8 cellular contexts compared by ENCODE assay signal in genomic region chr3:184133840-184134745, GRCh38. TPM values are rescaled to one million over a fixed set of nuclear protein-coding genes. Genes with fewer than 3 reads are reported as not detected.
DNase-seq lines count a peak whose midpoint lies in the region; ATAC-seq lines count a peak whose summit lies in the region.

No MANE protein-coding gene starts in this region.

- CTCF ChIA-PET in activated CD4-positive, alpha-beta T cell treated with anti-CD3 and anti-CD28 coated beads for 36 hours (lab: Charles Lee), result interaction anchor here (0.8 to 3.0 kb wide), 7 partner anchors 9 to 153 kb away, joined by 3 to 11 read pairs (median 4); partner anchors contain the start of genes ABCC5 and AP2M1

- H3K27me3 Mint-ChIP-seq in activated CD4-positive, alpha-beta T cell treated with anti-CD3 and anti-CD28 coated beads for 36 hours, result no peaks in the 10 kb centered on the region

- peaks cover 29% of the 10 kb centered on the region for H3K4me1 Mint-ChIP-seq in activated CD4-positive, alpha-beta T cell treated with anti-CD3 and anti-CD28 coated beads for 36 hours

- DNase-seq in DMS53 (lab: John Stamatoyannopoulos, UW) (peak; percentile 89), NCI-H345 (lab: John Stamatoyannopoulos, UW) (peak; percentile 84), dermis microvascular lymphatic vessel endothelial cell (ENCODE audit: low read depth in 2 of 2) (peak; percentile 55 to 86), left lobe of liver (ENCODE audit: low spot score) (peak; percentile 94), HPDE6-E6E7 (ENCODE audit: extremely low spot score) (no peak)
- peak; percentile 76 for DNase-seq in activated CD4-positive, alpha-beta T cell treated with anti-CD3 and anti-CD28 coated beads for 36 hours
- peak; percentile 63 for DNase-seq in stimulated activated CD4-positive, alpha-beta T cell treated with anti-CD3 and anti-CD28 coated beads, Interleukin-1b, Interleukin-23, amount 100 ng/mL, for 48 hours

- peak overlapping the region; percentile 97 for H3K4me3 Mint-ChIP-seq in activated CD4-positive, alpha-beta T cell treated with anti-CD3 and anti-CD28 coated beads for 36 hours

- peaks cover 14% of the 10 kb centered on the region for H3K36me3 Mint-ChIP-seq in activated CD4-positive, alpha-beta T cell treated with anti-CD3 and anti-CD28 coated beads for 36 hours (ENCODE audit: low read depth)

- no peaks in the 10 kb centered on the region for H3K9me3 Mint-ChIP-seq in activated CD4-positive, alpha-beta T cell treated with anti-CD3 and anti-CD28 coated beads for 36 hours (ENCODE audit: low read depth)

- peak overlapping the region; percentile 92 for H3K27ac Mint-ChIP-seq in activated CD4-positive, alpha-beta T cell treated with anti-CD3 and anti-CD28 coated beads for 36 hours

- intact Hi-C loops in activated CD4-positive, alpha-beta T cell treated with anti-CD3 and anti-CD28 coated beads for 36 hours (cut with DNase I, micrococcal nuclease), result loop anchor here (2.0 to 10.0 kb wide), 3 partner anchors 21 to 239 kb away; partner anchors contain the start of gene DVL3 (in 1 of the 2)

- POLR2A ChIA-PET in activated CD4-positive, alpha-beta T cell treated with anti-CD3 and anti-CD28 coated beads for 36 hours (lab: Charles Lee), result interaction anchor here (0.5 to 0.9 kb wide), 3 partner anchors 22 to 420 kb away, joined by 3 to 7 read pairs (median 5); no protein-coding TSS in a partner anchor

- peak; percentile 43 for ATAC-seq in HG02610 (IDR thresholded peaks at IDR 0.05; ENCODE audit: unreplicated experiment)
- ATAC-seq in activated CD4-positive, alpha-beta T cell treated with anti-CD3 and anti-CD28 coated beads for 36 hours, result peak; percentile 24
- peak; percentile 85 for ATAC-seq in left lobe of liver

RNA-seq across cellular contexts. Expression of gene EIF2B5, which starts 1.1 kb away (rescaled TPM):
- 10 to 100 TPM; 46.4 to 60.6 TPM for total RNA-seq in activated CD4-positive, alpha-beta T cell treated with anti-CD3 and anti-CD28 coated beads for 36 hours
- total RNA-seq in dermis microvascular lymphatic vessel endothelial cell, result 31.5 and 38.3 TPM in 2 replicates
- total RNA-seq in left lobe of liver, result 19.6 TPM

RNA-seq across cellular contexts. Expression of gene DVL3, which starts 21.1 kb away (rescaled TPM):
- total RNA-seq in activated CD4-positive, alpha-beta T cell treated with anti-CD3 and anti-CD28 coated beads for 36 hours, result 10 to 100 TPM; 24.9 to 29.6 TPM
- total RNA-seq in dermis microvascular lymphatic vessel endothelial cell, result 13.9 and 28.1 TPM in 2 replicates
- 26.9 TPM for total RNA-seq in left lobe of liver

RNA-seq across cellular contexts. Expression of gene HTR3E, which starts 37.2 kb away (rescaled TPM):
- total RNA-seq in activated CD4-positive, alpha-beta T cell treated with anti-CD3 and anti-CD28 coated beads for 36 hours, result not detected
- total RNA-seq in dermis microvascular lymphatic vessel endothelial cell (not detected in 2 replicates), left lobe of liver (not detected)

RNA-seq across cellular contexts. Expression of gene AP2M1, which starts 40.6 kb away (rescaled TPM):
- 100 to 1,000 TPM; 192 to 204 TPM for total RNA-seq in activated CD4-positive, alpha-beta T cell treated with anti-CD3 and anti-CD28 coated beads for 36 hours
- total RNA-seq in dermis microvascular lymphatic vessel endothelial cell, result 379 and 607 TPM in 2 replicates
- total RNA-seq in left lobe of liver, result 119 TPM

RNA-seq across cellular contexts. Expression of gene ABCF3, which starts 51.9 kb away (rescaled TPM):
- total RNA-seq in activated CD4-positive, alpha-beta T cell treated with anti-CD3 and anti-CD28 coated beads for 36 hours, result 10 to 100 TPM; 58.2 to 66.2 TPM
- total RNA-seq in dermis microvascular lymphatic vessel endothelial cell (45.7 and 73.1 TPM in 2 replicates), left lobe of liver (53.8 TPM)

Comparison
In these comparisons a context has a peak if more than half of its experiments do, and no peak if none do; other contexts are left out.
1. ATAC-seq: peak in every context shown above with its lines; median percentile 85 in left lobe of liver; 43 in HG02610; 24 in activated CD4-positive, alpha-beta T cell treated with anti-CD3 and anti-CD28 coated beads for 36 hours.